ENCODE assay signal across 8 cellular contexts in the genomic region with DNA sequence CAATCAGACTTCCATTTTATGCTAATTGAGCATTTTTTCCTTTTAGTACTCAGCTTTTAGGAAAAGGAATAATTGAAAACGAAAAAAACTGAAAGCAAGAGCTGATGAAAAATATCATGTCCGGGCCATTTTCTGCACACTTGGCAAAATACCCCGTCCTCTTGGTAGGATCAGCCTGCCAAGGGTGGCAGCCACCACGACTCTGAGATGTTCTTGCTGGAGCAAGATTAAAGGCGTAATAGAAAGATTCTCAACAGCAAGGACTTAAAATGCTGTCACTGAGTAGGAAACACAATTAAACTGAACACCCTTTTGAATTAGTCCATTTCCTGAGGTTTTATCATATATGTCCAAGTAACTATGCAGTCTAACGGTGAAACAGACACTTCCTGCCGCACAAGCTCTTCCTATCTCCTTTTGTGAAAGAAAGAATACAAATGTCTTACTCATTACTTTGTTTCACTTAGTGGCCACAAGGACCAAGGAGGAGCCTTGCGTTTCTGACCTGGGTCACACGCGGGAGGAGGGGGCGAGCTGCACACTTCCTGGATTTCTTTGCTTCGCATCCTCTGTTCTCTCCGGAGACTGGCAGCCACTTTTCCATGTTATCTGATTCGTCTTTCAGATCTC.
DNase-seq lines count a peak whose midpoint lies in the region; ATAC-seq, FAIRE-seq and TF ChIP-seq lines count a peak whose summit lies in the region.

No MANE protein-coding gene starts in this region.

- intact Hi-C loops in colonic mucosa (cut with DNase I), result no loop called here
- intact Hi-C loops in activated T-helper 2 cell treated with anti-CD3 and anti-CD28 coated beads, Interferon-gamma antibody, Interleukin-2, Interleukin-4, amounts not matched to agents 10 μg/mL and 5 μg/mL and 100 μg/mL, durations not matched to agents 14 hours and 24 hours and 36 hours (cut with micrococcal nuclease), result no loop called here

- ATAC-seq in A549 (no peak), HG02852 (IDR thresholded peaks at IDR 0.05; ENCODE audit: unreplicated experiment) (peak; percentile 51), GM18511 (IDR thresholded peaks at IDR 0.05; ENCODE audit: unreplicated experiment) (no peak), GM18861 (IDR thresholded peaks at IDR 0.05; ENCODE audit: unreplicated experiment) (no peak)

- H3K4me3 Mint-ChIP-seq in activated T-helper 2 cell treated with anti-CD3 and anti-CD28 coated beads, Interferon-gamma antibody, Interleukin-2, Interleukin-4, amounts not matched to agents 10 μg/mL and 5 μg/mL and 100 μg/mL, durations not matched to agents 14 hours and 24 hours and 36 hours (ENCODE audit: low read depth), result no peak overlapping the region

- CTCF ChIA-PET in A549 (lab: Yijun Ruan, JAX), result no interaction called here

- H3K27ac Mint-ChIP-seq in activated T-helper 2 cell treated with anti-CD3 and anti-CD28 coated beads, Interferon-gamma antibody, Interleukin-2, Interleukin-4, amounts not matched to agents 10 μg/mL and 5 μg/mL and 100 μg/mL, durations not matched to agents 14 hours and 24 hours and 36 hours, result no peak overlapping the region

- 52% methylated on average over 14 of the region's 14 CpGs for WGBS in A549 (ENCODE audit: missing lambda C conversion rate)

- peaks cover 4% of the 10 kb centered on the region for H3K27me3 Mint-ChIP-seq in activated T-helper 2 cell treated with anti-CD3 and anti-CD28 coated beads, Interferon-gamma antibody, Interleukin-2, Interleukin-4, amounts not matched to agents 10 μg/mL and 5 μg/mL and 100 μg/mL, durations not matched to agents 14 hours and 24 hours and 36 hours (ENCODE audit: low read depth)

- H3K4me2 ChIP-seq in A549, result no peak overlapping the region

- no peak for TF ChIP-seq EP300 in A549 (IDR thresholded peaks at IDR 0.05)

- no peaks in the 10 kb centered on the region for H3K36me3 ChIP-seq in colonic mucosa
- no peaks in the 10 kb centered on the region for H3K36me3 ChIP-seq in muscle layer of duodenum (ENCODE audit: control insufficient read depth in 1 of 2, insufficient read depth in 2 of 2, low read length in 2 of 2)

- POLR2A ChIA-PET in A549 (lab: Yijun Ruan, JAX), result no interaction called here

- H3K4me1 ChIP-seq in A549, result no peaks in the 10 kb centered on the region
- H3K4me1 ChIP-seq in colonic mucosa, result no peaks in the 10 kb centered on the region
- peaks cover 0 to 8% of the 10 kb centered on the region in 2 donors for H3K4me1 ChIP-seq in muscle layer of duodenum (ENCODE audit: control insufficient read depth in 1 of 2, insufficient read depth in 2 of 2, low read length in 2 of 2)

- no peak for DNase-seq in A549 (ENCODE audit: low read depth in 1 of 2, low spot score in 1 of 2)
- DNase-seq in colonic mucosa, result no peak
- DNase-seq in NCI-H1092 treated with DMSO at 0.1 percent for 48 hours (lab: John Stamatoyannopoulos, UW), result no peak
- DNase-seq in activated T-helper 2 cell treated with anti-CD3 and anti-CD28 coated beads, Interferon-gamma antibody, Interleukin-2, Interleukin-4, amounts not matched to agents 10 μg/mL and 5 μg/mL and 100 μg/mL, durations not matched to agents 14 hours and 24 hours and 36 hours (ENCODE audit: low spot score), result no peak

- no peaks in the 10 kb centered on the region for H3K4me1 Mint-ChIP-seq in activated T-helper 2 cell treated with anti-CD3 and anti-CD28 coated beads, Interferon-gamma antibody, Interleukin-2, Interleukin-4, amounts not matched to agents 10 μg/mL and 5 μg/mL and 100 μg/mL, durations not matched to agents 14 hours and 24 hours and 36 hours (ENCODE audit: low read depth)

- H3K9me3 Mint-ChIP-seq in activated T-helper 2 cell treated with anti-CD3 and anti-CD28 coated beads, Interferon-gamma antibody, Interleukin-2, Interleukin-4, amounts not matched to agents 10 μg/mL and 5 μg/mL and 100 μg/mL, durations not matched to agents 14 hours and 24 hours and 36 hours, result no peaks in the 10 kb centered on the region

- FAIRE-seq in A549 (lab: Jason Lieb, UNC), result no peak

- H3K4me3 ChIP-seq in A549 (no peak overlapping the region), colonic mucosa (no peak overlapping the region), muscle layer of duodenum (ENCODE audit: low read depth in 1 of 2, low read length in 2 of 2) (peak overlapping the region in 1 of 2 donors; percentile 30)

- H3K9me3 ChIP-seq in A549, result no peaks in the 10 kb centered on the region
- H3K9me3 ChIP-seq in colonic mucosa, result no peaks in the 10 kb centered on the region
- H3K9me3 ChIP-seq in muscle layer of duodenum (ENCODE audit: control insufficient read depth in 1 of 2, low read length in 2 of 2), result no peaks in the 10 kb centered on the region

- no peaks in the 10 kb centered on the region for H3K27me3 ChIP-seq in colonic mucosa
- no peaks in the 10 kb centered on the region for H3K27me3 ChIP-seq in muscle layer of duodenum (ENCODE audit: low read depth, low read length)

- no peak overlapping the region for H3K9ac ChIP-seq in colonic mucosa (ENCODE audit: low read depth in 2 of 2, low read length in 2 of 2)

- no peaks in the 10 kb centered on the region for H3K36me3 Mint-ChIP-seq in activated T-helper 2 cell treated with anti-CD3 and anti-CD28 coated beads, Interferon-gamma antibody, Interleukin-2, Interleukin-4, amounts not matched to agents 10 μg/mL and 5 μg/mL and 100 μg/mL, durations not matched to agents 14 hours and 24 hours and 36 hours (ENCODE audit: low read depth)

- TF ChIP-seq RAD21 in A549 (conservative IDR thresholded peaks at IDR 0.05 in 1 of 2, IDR thresholded peaks at IDR 0.05 in 1 of 2), result no peak

- no peak for TF ChIP-seq POLR2A in A549 (IDR thresholded peaks at IDR 0.05; ENCODE audit: low read length)

- H3K27ac ChIP-seq in A549 (no peak overlapping the region), colonic mucosa (peak overlapping the region; percentile 46), muscle layer of duodenum (ENCODE audit: low read length) (peak overlapping the region; percentile 74)

- no peak for TF ChIP-seq CTCF in A549 (IDR thresholded peaks at IDR 0.05)
- TF ChIP-seq CTCF in colonic mucosa (IDR thresholded peaks at IDR 0.05), result no peak

TF ChIP-seq in A549, 52 proteins besides CTCF, POLR2A, EP300 and RAD21:
- peak; percentile 59 for TF ChIP-seq MAFK (IDR thresholded peaks at IDR 0.05; ENCODE audit: partially characterized antibody)
- TF ChIP-seq HOXB5 (CRISPR knock-in tag; IDR thresholded peaks at IDR 0.05), result no peak
- TF ChIP-seq, protein P1, sequence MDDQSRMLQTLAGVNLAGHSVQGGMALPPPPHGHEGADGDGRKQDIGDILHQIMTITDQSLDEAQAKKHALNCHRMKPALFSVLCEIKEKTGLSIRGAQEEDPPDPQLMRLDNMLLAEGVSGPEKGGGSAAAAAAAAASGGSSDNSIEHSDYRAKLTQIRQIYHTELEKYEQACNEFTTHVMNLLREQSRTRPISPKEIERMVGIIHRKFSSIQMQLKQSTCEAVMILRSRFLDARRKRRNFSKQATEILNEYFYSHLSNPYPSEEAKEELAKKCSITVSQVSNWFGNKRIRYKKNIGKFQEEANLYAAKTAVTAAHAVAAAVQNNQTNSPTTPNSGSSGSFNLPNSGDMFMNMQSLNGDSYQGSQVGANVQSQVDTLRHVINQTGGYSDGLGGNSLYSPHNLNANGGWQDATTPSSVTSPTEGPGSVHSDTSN (IDR thresholded peaks at IDR 0.05), result no peak
- TF ChIP-seq PHF8 (IDR thresholded peaks at IDR 0.05; ENCODE audit: borderline replicate concordance, low read depth), result no peak
- no peak for TF ChIP-seq FOSL2 (IDR thresholded peaks at IDR 0.05)
- no peak for TF ChIP-seq FOSL2 (CRISPR knock-in tag; IDR thresholded peaks at IDR 0.05)

Comparison
In these comparisons a context has a peak if more than half of its experiments do, and no peak if none do; other contexts are left out.
1. H3K27ac ChIP-seq: peak in colonic mucosa (single experiment) and muscle layer of duodenum (single experiment); none in A549 (0 of 2).